Comparison of ENCODE assay signal across 8 cellular contexts in genomic region chr12:57744777-57745484, GRCh38. TPM values are rescaled to one million over a fixed set of nuclear protein-coding genes. Genes with fewer than 3 reads are reported as not detected.
A peak's percentile ranks its signal among the peaks of the same experiment; 100 is the strongest.
DNase-seq lines count a peak whose midpoint lies in the region; ATAC-seq, FAIRE-seq and TF ChIP-seq lines count a peak whose summit lies in the region.

A gene with protein sequence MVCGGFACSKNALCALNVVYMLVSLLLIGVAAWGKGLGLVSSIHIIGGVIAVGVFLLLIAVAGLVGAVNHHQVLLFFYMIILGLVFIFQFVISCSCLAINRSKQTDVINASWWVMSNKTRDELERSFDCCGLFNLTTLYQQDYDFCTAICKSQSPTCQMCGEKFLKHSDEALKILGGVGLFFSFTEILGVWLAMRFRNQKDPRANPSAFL (plus strand): TSS chr12:57745039. CDS start chr12:57745155, 116 bp downstream.

- H3K36me3 ChIP-seq in OCI-LY3 (replicated peaks; ENCODE audit: low read depth, low read length): peaks cover 28% of the 10 kb centered on the region

- peak; percentile 92 for FAIRE-seq in endometrium (lab: Jason Lieb, UNC)

- H2AFZ ChIP-seq in OCI-LY3 (ENCODE audit: low read depth, low read length): peak within 1 kb of the TSS; percentile 72; the same call in 1 of the 2 replicates

- TF ChIP-seq CTCF in OCI-LY3 (IDR thresholded peaks at IDR 0.05; ENCODE audit: low read depth, low read length): no peak

- peak within 1 kb of the TSS; percentile 97 for H3K4me3 ChIP-seq in OCI-LY3 (ENCODE audit: low read length)

- no peaks in the 10 kb centered on the region for H3K27me3 ChIP-seq in OCI-LY3 (ENCODE audit: low read depth, low read length)

- H3K27ac ChIP-seq in OCI-LY3 (ENCODE audit: low read length): peak within 1 kb of the TSS; percentile 81

- peak within 1 kb of the TSS; percentile 87 for H3K4me2 ChIP-seq in OCI-LY3 (ENCODE audit: low read length)

- DNase-seq in D341Med (ENCODE audit: low spot score) (peak; percentile 86), HuH-7 (ENCODE audit: low spot score) (peak; percentile 95), mesenteric fat pad (ENCODE audit: low spot score) (peak; percentile 96)
- DNase-seq in activated CD8-positive, alpha-beta memory T cell treated with anti-CD3 and anti-CD28 coated beads, Interleukin-2, amount 50 U/mL, for 48 hours: peak; percentile 94
- DNase-seq in stimulated activated CD8-positive, alpha-beta memory T cell treated with anti-CD3 and anti-CD28 coated beads, Interleukin-15, amount 100 ng/mL, for 1 hour (ENCODE audit: low read depth): peak; percentile 90

- peak; percentile 77 for ATAC-seq in GM21526 (IDR thresholded peaks at IDR 0.05; ENCODE audit: low FRiP score, unreplicated experiment)

- peaks cover 32% of the 10 kb centered on the region for H3K79me2 ChIP-seq in OCI-LY3 (ENCODE audit: low read length)

- H4K20me1 ChIP-seq in OCI-LY3 (ENCODE audit: insufficient read depth, low read length): no peaks in the 10 kb centered on the region

- no peaks in the 10 kb centered on the region for H3K9me3 ChIP-seq in OCI-LY3 (ENCODE audit: insufficient read depth, low read length)

- H3K9ac ChIP-seq in OCI-LY3 (ENCODE audit: low read length): peak within 1 kb of the TSS; percentile 99

- H3K4me1 ChIP-seq in OCI-LY3 (ENCODE audit: low read length): peaks cover 30% of the 10 kb centered on the region

RNA-seq across cellular contexts. Expression of the gene that starts here (rescaled TPM):
- 35.0 TPM for total RNA-seq in mesenteric fat pad

Comparison
In these comparisons a context has a peak if more than half of its experiments do, and no peak if none do; other contexts are left out.
1. Peak in every context shown above with its lines: DNase-seq, ATAC-seq, H3K4me3 ChIP-seq and H3K27ac ChIP-seq.